10 cellular contexts compared by ENCODE assay signal in genomic region chr14:65070710-65071033, GRCh38. TPM values are rescaled to one million over a fixed set of nuclear protein-coding genes. Genes with fewer than 3 reads are reported as not detected.
A peak's percentile ranks its signal among the peaks of the same experiment; 100 is the strongest.
DNase-seq lines count a peak whose midpoint lies in the region; ATAC-seq and TF ChIP-seq lines count a peak whose summit lies in the region.
"Had no signal": no experiment of that assay in that cellular context is flagged by ENCODE, and none has a peak within 500 bp of the region (broad histone marks: within the 10 kb centered on the region; RNA-seq: fewer than 3 reads in every experiment).

No MANE protein-coding gene starts in this region.

- no peak for DNase-seq in LNCaP clone FGC (ENCODE audit: low read depth)
- DNase-seq in adipocyte (ENCODE audit: low read depth), result peak; percentile 4
- DNase-seq in trophoblast cell, result no peak
- DNase-seq in activated CD8-positive, alpha-beta memory T cell treated with anti-CD3 and anti-CD28 coated beads, Interleukin-2, amount 50 U/mL, for 4 hours, result no peak
- DNase-seq: DND-41; stimulated activated CD4-positive, alpha-beta T cell treated with anti-CD3 and anti-CD28 coated beads, Interleukin-4, amount 100 ng/mL, for 24 hours had no signal

- H3K36me3 ChIP-seq in adipocyte (ENCODE audit: control insufficient read depth, insufficient read depth, low read length, severe bottlenecking) (peaks cover 44% of the 10 kb centered on the region), trophoblast cell (ENCODE audit: control insufficient read depth in 1 of 2, insufficient read depth in 2 of 2, low read length in 2 of 2) (peaks cover 22 to 29% of the 10 kb centered on the region in 2 experiments)

- no peaks in the 10 kb centered on the region for H3K9me3 ChIP-seq in adipocyte (ENCODE audit: control insufficient read depth, low read length)
- peaks cover 6% of the 10 kb centered on the region for H3K9me3 ChIP-seq in trophoblast cell (ENCODE audit: insufficient read depth, low read depth, low read length)

- no peaks in the 10 kb centered on the region for H3K27me3 ChIP-seq in adipocyte (replicated peaks; ENCODE audit: control insufficient read depth, insufficient read depth, low read length)
- H3K27me3 ChIP-seq in trophoblast cell (ENCODE audit: insufficient read depth, low read length), result no peaks in the 10 kb centered on the region

- no peak overlapping the region for H2AK5ac ChIP-seq in trophoblast cell (ENCODE audit: low read length)

- no peaks in the 10 kb centered on the region for H3K79me1 ChIP-seq in trophoblast cell (ENCODE audit: low read length)

- no peak overlapping the region for H4K8ac ChIP-seq in trophoblast cell (ENCODE audit: low read depth, low read length)

- no peak for TF ChIP-seq CTCF in LNCaP clone FGC (IDR thresholded peaks at IDR 0.05; ENCODE audit: control insufficient read depth, extremely low read depth, insufficient read depth)

- H2BK5ac ChIP-seq in trophoblast cell (ENCODE audit: low read depth, low read length, poor library complexity), result no peak overlapping the region

- no peak overlapping the region for H3K18ac ChIP-seq in trophoblast cell (ENCODE audit: low read length)

- H3K27ac ChIP-seq in trophoblast cell (ENCODE audit: low read depth, low read length), result no peak overlapping the region

- no peaks in the 10 kb centered on the region for H3K4me1 ChIP-seq in adipocyte (ENCODE audit: control insufficient read depth, insufficient read depth, low read length)
- peaks cover 6% of the 10 kb centered on the region in 2 experiments for H3K4me1 ChIP-seq in trophoblast cell (ENCODE audit: control insufficient read depth in 1 of 2, insufficient read depth in 2 of 2, low read length in 2 of 2)

- peaks cover 1% of the 10 kb centered on the region for H3K79me2 ChIP-seq in trophoblast cell (ENCODE audit: control insufficient read depth, insufficient read depth, low read length, poor library complexity)

- no peak overlapping the region for H3K14ac ChIP-seq in trophoblast cell (ENCODE audit: low read length)

- no peak overlapping the region for H3K4me2 ChIP-seq in trophoblast cell (ENCODE audit: low read length)

- no peak overlapping the region for H2BK12ac ChIP-seq in trophoblast cell (ENCODE audit: low read length)

- H2BK120ac ChIP-seq in trophoblast cell (ENCODE audit: insufficient read depth, low read length, poor library complexity), result no peak overlapping the region

- peak overlapping the region; percentile 28 for H3K4me3 ChIP-seq in LNCaP clone FGC (ENCODE audit: low read depth, low read length)
- no peak overlapping the region for H3K4me3 ChIP-seq in adipocyte (ENCODE audit: low read length)
- peak overlapping the region; percentile 4 for H3K4me3 ChIP-seq in trophoblast cell (ENCODE audit: low read depth, low read length)

- H2AFZ ChIP-seq in trophoblast cell (ENCODE audit: insufficient read depth, low read length, poor library complexity), result no peak overlapping the region

- H3K23ac ChIP-seq in trophoblast cell (ENCODE audit: low read length), result no peak overlapping the region

- H3K9ac ChIP-seq in adipocyte (ENCODE audit: low read length) (no peak overlapping the region), trophoblast cell (ENCODE audit: low read length) (no peak overlapping the region)

- ATAC-seq in GM18520 (IDR thresholded peaks at IDR 0.05; ENCODE audit: unreplicated experiment), result peak; percentile 51
- no peak for ATAC-seq in HG03135 (IDR thresholded peaks at IDR 0.05; ENCODE audit: unreplicated experiment)
- ATAC-seq in HG03432 (IDR thresholded peaks at IDR 0.05; ENCODE audit: unreplicated experiment), result no peak
- ATAC-seq in GM19324 (IDR thresholded peaks at IDR 0.05; ENCODE audit: low FRiP score, unreplicated experiment), result no peak

- no peak overlapping the region for H3K4ac ChIP-seq in trophoblast cell (ENCODE audit: low read depth, low read length)

- H4K12ac ChIP-seq in trophoblast cell (ENCODE audit: low read depth, low read length), result no peak overlapping the region

- no CpG with 5 or more reads among the region's 4 CpGs for WGBS in trophoblast cell (ENCODE audit: extremely low coverage, insufficient coverage, insufficient read length)

- H4K91ac ChIP-seq in trophoblast cell (ENCODE audit: low read depth, low read length), result no peak overlapping the region

RNA-seq across cellular contexts. Expression of gene MAX, which starts 31.6 kb away (rescaled TPM):
- 56.8 and 61.8 TPM in 2 replicates for polyA plus RNA-seq in trophoblast cell (2013)
